ENCODE assay signal across 1 cellular context in genomic region chr1:225736651-225737097, GRCh38.
TF ChIP-seq lines count a peak whose summit lies in the region.

No MANE protein-coding gene starts in this region.

TF ChIP-seq in SK-N-SH treated with all-trans-retinoic acid at 6 μM for 48 hours, 23 proteins besides CTCF, POLR2A, EP300 and RAD21 (continued from another document):
- TF ChIP-seq TSHZ2 (CRISPR knock-in tag; IDR thresholded peaks at IDR 0.05) (no peak), GLIS3 (CRISPR knock-in tag; IDR thresholded peaks at IDR 0.05) (no peak)
